ENCODE assay signal across 8 cellular contexts in the genomic region with DNA sequence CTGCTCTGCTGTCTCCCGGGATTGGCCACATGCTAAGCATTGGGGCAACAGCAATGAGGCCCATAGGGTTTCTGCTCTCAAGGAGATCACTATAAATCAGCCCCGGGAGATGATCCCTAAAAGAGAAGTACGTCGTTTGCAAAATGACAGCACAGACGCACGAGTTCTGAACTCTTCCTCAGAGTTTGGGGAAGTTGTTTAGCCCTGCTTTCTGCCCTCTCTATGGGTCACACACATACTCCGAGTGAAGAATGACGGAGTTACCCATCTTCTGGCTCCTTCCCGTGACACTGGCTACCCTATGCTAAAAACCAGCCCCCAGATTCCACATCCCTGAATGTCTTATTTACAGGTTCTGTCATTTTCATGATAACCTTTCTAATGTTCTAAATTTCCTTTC.
DNase-seq lines count a peak whose midpoint lies in the region; ATAC-seq and TF ChIP-seq lines count a peak whose summit lies in the region.

No MANE protein-coding gene starts in this region.

- H3K27ac ChIP-seq in Peyer's patch (peak overlapping the region in 3 of 4 donors; percentile 38 to 81 (median 73)), rectal smooth muscle tissue (ENCODE audit: low read depth, low read length) (peak overlapping the region; percentile 10)

- no peak for TF ChIP-seq POLR2A in Peyer's patch (IDR thresholded peaks at IDR 0.05)

- DNase-seq in Peyer's patch (peak in 2 of 3 donors; percentile 67 to 77), cerebellum (ENCODE audit: low spot score) (no peak), NCI-H1930 (lab: John Stamatoyannopoulos, UW) (no peak), retina (no peak)

- H3K36me3 ChIP-seq in Peyer's patch (no peaks in the 10 kb centered on the region), rectal smooth muscle tissue (ENCODE audit: control insufficient read depth, insufficient read depth, low read length) (no peaks in the 10 kb centered on the region)

- TF ChIP-seq CTCF in Peyer's patch (IDR thresholded peaks at IDR 0.05) = no peak

- peaks cover 0 to 8% (median 0%) of the 10 kb centered on the region in 4 donors for H3K4me1 ChIP-seq in Peyer's patch
- H3K4me1 ChIP-seq in rectal smooth muscle tissue (ENCODE audit: control insufficient read depth, insufficient read depth, low read length) = no peaks in the 10 kb centered on the region

- ATAC-seq in GM19025 (IDR thresholded peaks at IDR 0.05; ENCODE audit: low read depth, unreplicated experiment) (peak; percentile 25), HG02943 (IDR thresholded peaks at IDR 0.05; ENCODE audit: low read depth, unreplicated experiment) (peak; percentile 22)
- ATAC-seq in activated CD4-positive, CD25-positive, alpha-beta regulatory T cell treated with anti-CD3 and anti-CD28 coated beads, Interleukin-2, amount 50 U/mL, for 24 hours = no peak

- no peak overlapping the region for H3K9ac ChIP-seq in rectal smooth muscle tissue (ENCODE audit: low read length)

- no peaks in the 10 kb centered on the region for H3K9me3 ChIP-seq in Peyer's patch

- H3K4me3 ChIP-seq in Peyer's patch (no peak overlapping the region), rectal smooth muscle tissue (ENCODE audit: low read length) (no peak overlapping the region)

- H3K27me3 ChIP-seq in Peyer's patch = no peaks in the 10 kb centered on the region
- no peaks in the 10 kb centered on the region for H3K27me3 ChIP-seq in rectal smooth muscle tissue (ENCODE audit: control insufficient read depth, insufficient read depth, low read length)

Comparison
In these comparisons a context has a peak if more than half of its experiments do, and no peak if none do; other contexts are left out.
1. ATAC-seq: peak in GM19025 (single experiment) and HG02943 (single experiment); none in activated CD4-positive, CD25-positive, alpha-beta regulatory T cell treated with anti-CD3 and anti-CD28 coated beads, Interleukin-2, amount 50 U/mL, for 24 hours (0 of 2).
2. DNase-seq: peak in Peyer's patch (2 of 3); none in cerebellum (single experiment), NCI-H1930 (0 of 2) and retina (single experiment).